11 cellular contexts compared by ENCODE assay signal in genomic region chr19:1105873-1106840, GRCh38. TPM values are rescaled to one million over a fixed set of nuclear protein-coding genes. Genes with fewer than 3 reads are reported as not detected.
DNase-seq lines count a peak whose midpoint lies in the region; ATAC-seq, FAIRE-seq and TF ChIP-seq lines count a peak whose summit lies in the region.
"Had no signal": no experiment of that assay in that cellular context is flagged by ENCODE, and none has a peak within 500 bp of the region (broad histone marks: within the 10 kb centered on the region; RNA-seq: fewer than 3 reads in every experiment).

No MANE protein-coding gene starts in this region.

- in situ Hi-C loops in Panc1 (cut with HindIII; ENCODE audit: low pct_unique_long_range_greater_than_20kb, low sequenced_read_pairs) = no loop called here

- intact Hi-C loops in Panc1 (cut with micrococcal nuclease; ENCODE audit: unreplicated experiment) = no loop called here

- CTCF ChIA-PET in Panc1 (lab: Charles Lee) = interaction anchor here (0.5 to 0.6 kb wide), 2 partner anchors 87 to 138 kb away, joined by 3 read pairs; no protein-coding TSS in a partner anchor

- DNase-seq in GM12891 (ENCODE audit: insufficient read length, low spot score) (no peak), Panc1 (ENCODE audit: low read depth, low spot score) (no peak), retinal pigment epithelial cell (ENCODE audit: low read depth) (no peak), AG20443 (ENCODE audit: low spot score) (no peak), dermis blood vessel endothelial cell (no peak), NCI-H2029 treated with DMSO at 0.1 percent for 48 hours (lab: John Stamatoyannopoulos, UW) (no peak)
- DNase-seq: activated gamma-delta T cell; GOT3; stimulated activated naive CD4-positive, alpha-beta T cell treated with Interleukin-2 at 50 U/mL for 16 hours had no signal

- TF ChIP-seq POLR2A in GM12891 (IDR thresholded peaks at IDR 0.05; ENCODE audit: low read depth, low read length) = peak; percentile 62

- no peak for TF ChIP-seq CTCF in Panc1 (IDR thresholded peaks at IDR 0.05)
- no peak for TF ChIP-seq CTCF in retinal pigment epithelial cell (conservative IDR thresholded peaks at IDR 0.05; ENCODE audit: low read depth, low read length)

- no TSS peak for BruUV-seq in Panc1 (replicated peaks; lab: Mats Ljungman, UMichigan)

- H3K4me1 ChIP-seq in Panc1 (ENCODE audit: control insufficient read depth, insufficient read depth, low read length) (peaks cover 43% of the 10 kb centered on the region), endocrine pancreas (ENCODE audit: control insufficient read depth, insufficient read depth, low read length) (no peaks in the 10 kb centered on the region)

- peak overlapping the region; percentile 23 for H3K9ac ChIP-seq in endocrine pancreas (ENCODE audit: control insufficient read depth, insufficient read depth, low read length)

- H3K27me3 ChIP-seq in Panc1 (ENCODE audit: control insufficient read depth, insufficient read depth, low read length) = no peaks in the 10 kb centered on the region
- no peaks in the 10 kb centered on the region for H3K27me3 ChIP-seq in endocrine pancreas (ENCODE audit: control insufficient read depth, insufficient read depth, low read length)

- ATAC-seq in Panc1 (no peak), GM19035 (IDR thresholded peaks at IDR 0.05; ENCODE audit: unreplicated experiment) (no peak)

- H3K27ac ChIP-seq in Panc1 (ENCODE audit: low read length) = peak overlapping the region; percentile 83

- H3K4me3 ChIP-seq in Panc1 (ENCODE audit: low read depth in 2 of 2, low read length in 2 of 2) = peak overlapping the region; percentile 58 to 62
- H3K4me3 ChIP-seq in endocrine pancreas (ENCODE audit: control insufficient read depth, insufficient read depth, low read length) = no peak overlapping the region
- peak overlapping the region; percentile 68 for H3K4me3 ChIP-seq in retinal pigment epithelial cell (ENCODE audit: low read length)

- POLR2A ChIA-PET in Panc1 (lab: Charles Lee) = interaction anchor here (0.6 kb wide), 2 partner anchors 19 to 91 kb away, joined by 3 read pairs; no protein-coding TSS in a partner anchor

- no peak for FAIRE-seq in GM12891 (lab: Jason Lieb, UNC)

- H3K36me3 ChIP-seq in Panc1 (ENCODE audit: control insufficient read depth, insufficient read depth, low read length) (no peaks in the 10 kb centered on the region; the same call in 1 of the 2 replicates), endocrine pancreas (ENCODE audit: control insufficient read depth, insufficient read depth, low read length) (no peaks in the 10 kb centered on the region)

- H3K9me3 ChIP-seq in Panc1 (ENCODE audit: control insufficient read depth, insufficient read depth, low read depth, low read length) (no peaks in the 10 kb centered on the region), endocrine pancreas (ENCODE audit: control insufficient read depth, low read length) (no peaks in the 10 kb centered on the region)

TF ChIP-seq in GM12891, 5 proteins besides CTCF, POLR2A, EP300 and RAD21:
- TF ChIP-seq PAX5 (IDR thresholded peaks at IDR 0.05; ENCODE audit: insufficient read depth, low read length, severe bottlenecking) (no peak), POU2F2 (IDR thresholded peaks at IDR 0.05; ENCODE audit: low read depth, low read length) (no peak), POLR2AphosphoS5 (IDR thresholded peaks at IDR 0.05; ENCODE audit: low read depth, low read length) (peak; percentile 53)

RNA-seq across cellular contexts. Expression of gene GPX4, which starts 2.4 kb away (rescaled TPM):
- 472 TPM for polyA plus RNA-seq in GM12891 (2012; ENCODE audit: low read depth, missing spikeins)
- total RNA-seq in Panc1 (2021; ENCODE audit: unreplicated experiment) (577 TPM), dermis blood vessel endothelial cell (281 and 591 TPM in 2 replicates)
- 1,363 TPM for polyA plus RNA-seq in Panc1 (2012; ENCODE audit: insufficient read length)

RNA-seq across cellular contexts. Expression of gene POLR2E, which starts 11.0 kb away (rescaled TPM):
- polyA plus RNA-seq in GM12891 (2012; ENCODE audit: low read depth, missing spikeins) = 196 TPM
- total RNA-seq in Panc1 (2021; ENCODE audit: unreplicated experiment) = 279 TPM
- polyA plus RNA-seq in Panc1 (2012; ENCODE audit: insufficient read length) = 538 TPM
- total RNA-seq in dermis blood vessel endothelial cell = 71.5 and 193 TPM in 2 replicates

RNA-seq across cellular contexts. Expression of gene ARHGAP45, which starts 39.2 kb away (rescaled TPM):
- polyA plus RNA-seq in GM12891 (2012; ENCODE audit: low read depth, missing spikeins) = 71.9 TPM
- total RNA-seq in Panc1 (2021; ENCODE audit: unreplicated experiment) = 27.8 TPM
- polyA plus RNA-seq in Panc1 (2012; ENCODE audit: insufficient read length) = 34.5 TPM
- 40.3 and 55.5 TPM in 2 replicates for total RNA-seq in dermis blood vessel endothelial cell
